Comparison of ENCODE assay signal across 1 cellular context in genomic region chr19:2970201-2970838, GRCh38.
TF ChIP-seq lines count a peak whose summit lies in the region.

No MANE protein-coding gene starts in this region.

TF ChIP-seq in GM23338, 12 proteins besides CTCF, POLR2A, EP300 and RAD21 (continued from another document):
- TF ChIP-seq REST (IDR thresholded peaks at IDR 0.05; ENCODE audit: unreplicated experiment) (no peak), CREB1 (CRISPR knock-in tag; IDR thresholded peaks at IDR 0.05; ENCODE audit: low read depth) (no peak), STAT1 (IDR thresholded peaks at IDR 0.05; ENCODE audit: unreplicated experiment) (no peak), JUNB (IDR thresholded peaks at IDR 0.05; ENCODE audit: unreplicated experiment) (no peak), ZNF462 (CRISPR knock-in tag; IDR thresholded peaks at IDR 0.05) (no peak), ZNF114 (CRISPR knock-in tag; IDR thresholded peaks at IDR 0.05) (no peak), NANOG (IDR thresholded peaks at IDR 0.05; ENCODE audit: borderline replicate concordance) (no peak), ZNF331 (CRISPR knock-in tag; IDR thresholded peaks at IDR 0.05; ENCODE audit: low read depth) (no peak), ETS1 (IDR thresholded peaks at IDR 0.05) (no peak)
TF ChIP-seq in GM23338: peak in this region for 0.
